15 cellular contexts compared by ENCODE assay signal in the genomic region with DNA sequence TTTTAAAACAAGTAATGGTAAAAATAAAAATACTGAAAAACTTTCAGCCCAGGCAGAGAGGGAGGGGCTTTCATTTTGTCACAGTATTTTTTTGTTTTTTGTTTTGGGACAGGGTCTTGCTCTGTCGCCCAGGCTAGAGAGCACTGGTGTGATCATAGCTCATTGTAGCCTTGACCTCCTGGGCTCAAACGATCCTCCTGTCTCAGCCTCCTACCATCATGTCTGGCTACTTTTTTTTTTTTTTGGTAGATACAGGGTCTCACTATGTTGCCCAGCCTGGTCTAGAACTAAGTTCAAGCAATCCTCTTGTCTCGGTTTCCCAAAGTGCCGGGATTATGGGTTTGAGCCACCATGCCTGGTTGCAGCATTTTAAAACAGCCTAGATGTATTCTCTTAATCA. TPM values are rescaled to one million over a fixed set of nuclear protein-coding genes. Genes with fewer than 3 reads are reported as not detected.
DNase-seq lines count a peak whose midpoint lies in the region; ATAC-seq and TF ChIP-seq lines count a peak whose summit lies in the region.
"Had no signal": no experiment of that assay in that cellular context is flagged by ENCODE, and none has a peak within 500 bp of the region (broad histone marks: within the 10 kb centered on the region; RNA-seq: fewer than 3 reads in every experiment).

No MANE protein-coding gene starts in this region.

- TF ChIP-seq CTCF in Panc1 (IDR thresholded peaks at IDR 0.05), result no peak
- no peak for TF ChIP-seq CTCF in mammary epithelial cell (conservative IDR thresholded peaks at IDR 0.05 in 1 of 2, IDR thresholded peaks at IDR 0.05 in 1 of 2; ENCODE audit: extremely low read depth in 1 of 2, insufficient read depth in 1 of 2, low read depth in 1 of 2, low read length in 2 of 2)
- no peak for TF ChIP-seq CTCF in activated CD8-positive, alpha-beta T cell treated with anti-CD3 and anti-CD28 coated beads for 36 hours (IDR thresholded peaks at IDR 0.05)
- no peak for TF ChIP-seq CTCF in Peyer's patch (IDR thresholded peaks at IDR 0.05)

- H3K27ac Mint-ChIP-seq in activated CD8-positive, alpha-beta T cell treated with anti-CD3 and anti-CD28 coated beads for 36 hours, result no peak overlapping the region
- H3K27ac Mint-ChIP-seq: CD4-positive, alpha-beta memory T cell had no signal

- no peaks in the 10 kb centered on the region for H3K27me3 ChIP-seq in GM23248 (replicated peaks; ENCODE audit: insufficient read depth)
- no peaks in the 10 kb centered on the region for H3K27me3 ChIP-seq in Panc1 (ENCODE audit: control insufficient read depth, insufficient read depth, low read length)
- H3K27me3 ChIP-seq in mammary epithelial cell (ENCODE audit: insufficient read depth, low read length), result no peaks in the 10 kb centered on the region
- H3K27me3 ChIP-seq in skeletal muscle satellite cell (ENCODE audit: control insufficient read depth, insufficient read depth, low read length), result no peaks in the 10 kb centered on the region
- H3K27me3 ChIP-seq in Peyer's patch, result no peaks in the 10 kb centered on the region
- H3K27me3 ChIP-seq: BLaER1, SJCRH30 had no signal

- in situ Hi-C loops in GM23248 (cut with MboI) (no loop called here), Panc1 (cut with HindIII; ENCODE audit: low pct_unique_long_range_greater_than_20kb, low sequenced_read_pairs) (no loop called here), mammary epithelial cell (cut with MboI; ENCODE audit: low sequenced_read_pairs in 2 of 2) (no loop called here)

- H3K27me3 Mint-ChIP-seq in activated CD8-positive, alpha-beta T cell treated with anti-CD3 and anti-CD28 coated beads for 36 hours, result no peaks in the 10 kb centered on the region
- H3K27me3 Mint-ChIP-seq: CD4-positive, alpha-beta memory T cell had no signal

- no peak overlapping the region for H3K4me3 ChIP-seq in GM23248
- H3K4me3 ChIP-seq in Panc1 (ENCODE audit: low read depth in 2 of 2, low read length in 2 of 2), result no peak overlapping the region
- peak overlapping the region in 1 of 3 experiments; percentile 6 for H3K4me3 ChIP-seq in mammary epithelial cell (replicated peaks in 1 of 3; ENCODE audit: insufficient read depth in 1 of 3, low read depth in 2 of 3, low read length in 3 of 3)
- no peak overlapping the region for H3K4me3 ChIP-seq in skeletal muscle satellite cell (ENCODE audit: low read length)
- no peak overlapping the region for H3K4me3 ChIP-seq in Peyer's patch
- H3K4me3 ChIP-seq: A549, BLaER1 had no signal

- no peak for ATAC-seq in Panc1
- no peak for ATAC-seq in activated CD8-positive, alpha-beta T cell treated with anti-CD3 and anti-CD28 coated beads for 36 hours

- H3K4me3 Mint-ChIP-seq in activated CD8-positive, alpha-beta T cell treated with anti-CD3 and anti-CD28 coated beads for 36 hours, result no peak overlapping the region
- H3K4me3 Mint-ChIP-seq: CD4-positive, alpha-beta memory T cell had no signal

- TF ChIP-seq POLR2A in Peyer's patch (IDR thresholded peaks at IDR 0.05), result no peak

- BruUV-seq in Panc1 (replicated peaks; lab: Mats Ljungman, UMichigan) (no TSS peak), mammary epithelial cell (replicated peaks; lab: Mats Ljungman, UMichigan) (no TSS peak)

- no peaks in the 10 kb centered on the region for H3K36me3 Mint-ChIP-seq in activated CD8-positive, alpha-beta T cell treated with anti-CD3 and anti-CD28 coated beads for 36 hours (ENCODE audit: low read depth)
- H3K36me3 Mint-ChIP-seq: CD4-positive, alpha-beta memory T cell had no signal

- CTCF ChIA-PET in Panc1 (lab: Charles Lee) (interaction anchor here (0.7 kb wide), 1 partner anchor 75 kb away, joined by 4 read pairs; no protein-coding TSS in a partner anchor), mammary epithelial cell (lab: Charles Lee; ENCODE audit: low non-redundant PET) (interaction anchor here (0.6 kb wide), 2 partner anchors 43 to 512 kb away, joined by 4 to 7 read pairs; no protein-coding TSS in a partner anchor)
- CTCF ChIA-PET in activated CD8-positive, alpha-beta T cell treated with anti-CD3 and anti-CD28 coated beads for 36 hours (lab: Charles Lee), result no interaction called here

- H3K36me3 ChIP-seq in GM23248 (ENCODE audit: low read depth) (no peaks in the 10 kb centered on the region), Panc1 (ENCODE audit: control insufficient read depth, insufficient read depth, low read length) (no peaks in the 10 kb centered on the region), mammary epithelial cell (ENCODE audit: insufficient read depth, low read length) (no peaks in the 10 kb centered on the region), skeletal muscle satellite cell (ENCODE audit: insufficient read depth, low read length) (no peaks in the 10 kb centered on the region), Peyer's patch (no peaks in the 10 kb centered on the region)
- H3K36me3 ChIP-seq: BLaER1, SJCRH30 had no signal

- 0 out of 2 replicates have a peak, but pooled peaks cover 6% of the 10 kb centered on the region for H3F3A ChIP-seq in GM23248 (ENCODE audit: insufficient read depth)

- no peaks in the 10 kb centered on the region for H3K79me2 ChIP-seq in GM23248 (ENCODE audit: insufficient read depth)
- H3K79me2 ChIP-seq in mammary epithelial cell (ENCODE audit: insufficient read depth, low read length), result no peaks in the 10 kb centered on the region

- H3K4me1 ChIP-seq in GM23248 (ENCODE audit: insufficient read depth), result peaks cover 8% of the 10 kb centered on the region; the same call in 1 of the 2 replicates
- peaks cover 9% of the 10 kb centered on the region for H3K4me1 ChIP-seq in Panc1 (ENCODE audit: control insufficient read depth, insufficient read depth, low read length)
- H3K4me1 ChIP-seq in mammary epithelial cell (ENCODE audit: insufficient read depth, low read length), result peaks cover 25% of the 10 kb centered on the region
- peaks cover 19% of the 10 kb centered on the region for H3K4me1 ChIP-seq in skeletal muscle satellite cell (ENCODE audit: control insufficient read depth, insufficient read depth, low read length)
- H3K4me1 ChIP-seq in Peyer's patch, result peaks cover 0 to 16% (median 0%) of the 10 kb centered on the region in 4 donors

- H3K9me3 ChIP-seq in GM23248 (ENCODE audit: low read depth) (no peaks in the 10 kb centered on the region), Panc1 (ENCODE audit: control insufficient read depth, insufficient read depth, low read depth, low read length) (no peaks in the 10 kb centered on the region), mammary epithelial cell (replicated peaks; ENCODE audit: insufficient read depth, low read length) (no peaks in the 10 kb centered on the region), skeletal muscle satellite cell (replicated peaks; ENCODE audit: low read length) (no peaks in the 10 kb centered on the region), Peyer's patch (no peaks in the 10 kb centered on the region)
- H3K9me3 ChIP-seq: A549, SJCRH30 had no signal

- H2AFZ ChIP-seq in GM23248 (peak overlapping the region; percentile 40; the same call in 1 of the 2 replicates), mammary epithelial cell (ENCODE audit: low read depth, low read length) (peak overlapping the region; percentile 6)

- H3K9me3 Mint-ChIP-seq in activated CD8-positive, alpha-beta T cell treated with anti-CD3 and anti-CD28 coated beads for 36 hours, result peaks cover 6% of the 10 kb centered on the region

- 85 to 88% methylated on average over 4 of the region's 4 CpGs for WGBS in GM23248 (ENCODE audit: low coverage in 1 of 2, low lambda C conversion rate in 2 of 2, missing lambda C conversion rate in 2 of 2), 2 experiments
- 98% methylated on average over 4 of the region's 4 CpGs for WGBS in mammary epithelial cell (ENCODE audit: low coverage, missing lambda C conversion rate)

- no peaks in the 10 kb centered on the region for H3K4me1 Mint-ChIP-seq in activated CD8-positive, alpha-beta T cell treated with anti-CD3 and anti-CD28 coated beads for 36 hours (ENCODE audit: low read depth)
- H3K4me1 Mint-ChIP-seq: CD4-positive, alpha-beta memory T cell had no signal

- H4K20me1 ChIP-seq in GM23248 (ENCODE audit: insufficient read depth), result no peaks in the 10 kb centered on the region
- no peaks in the 10 kb centered on the region for H4K20me1 ChIP-seq in mammary epithelial cell (ENCODE audit: insufficient read depth, low read length)
- H4K20me1 ChIP-seq: BLaER1 had no signal

- POLR2A ChIA-PET in Panc1 (lab: Charles Lee), result no interaction called here
- POLR2A ChIA-PET in activated CD8-positive, alpha-beta T cell treated with anti-CD3 and anti-CD28 coated beads for 36 hours (lab: Charles Lee), result no interaction called here

- dilution Hi-C loops in mammary epithelial cell (cut with HindIII; ENCODE audit: low sequenced_read_pairs), result no loop called here

- DNase-seq in GM23248 (no peak), Panc1 (ENCODE audit: low read depth, low spot score) (no peak), mammary epithelial cell (no peak), NCI-H1417 (lab: John Stamatoyannopoulos, UW) (no peak), Peyer's patch (no peak)
- DNase-seq in activated CD8-positive, alpha-beta T cell treated with anti-CD3 and anti-CD28 coated beads for 36 hours, result no peak
- DNase-seq: CD4-positive, alpha-beta memory T cell; DMS79; NCI-H146; NCI-H2081; NCI-H2171 treated with DMSO at 0.1 percent for 48 hours had no signal

- H3K4me2 ChIP-seq in GM23248 (ENCODE audit: unreplicated experiment) (no peak overlapping the region), mammary epithelial cell (ENCODE audit: insufficient read depth, low read depth, low read length) (peak overlapping the region; percentile 75), skeletal muscle satellite cell (ENCODE audit: low read length) (peak overlapping the region; percentile 62)
- H3K4me2 ChIP-seq: BLaER1 had no signal

- H3K27ac ChIP-seq in GM23248 (peak overlapping the region; percentile 4; the same call in 1 of the 2 replicates), Panc1 (ENCODE audit: low read length) (peak overlapping the region; percentile 62; the same call in 1 of the 2 replicates), mammary epithelial cell (ENCODE audit: insufficient read depth, low read depth, low read length) (peak overlapping the region; percentile 91), Peyer's patch (peak overlapping the region in 2 of 4 donors; percentile 84 to 97)
- H3K27ac ChIP-seq: BLaER1 had no signal

- H3K9ac ChIP-seq in GM23248 (no peak overlapping the region), mammary epithelial cell (ENCODE audit: insufficient read depth, low read length) (peak overlapping the region; percentile 54), skeletal muscle satellite cell (ENCODE audit: low read depth, low read length) (peak overlapping the region; percentile 13)
- H3K9ac ChIP-seq: BLaER1 had no signal

- H3K9me2 ChIP-seq in GM23248 (ENCODE audit: insufficient read depth), result no peaks in the 10 kb centered on the region

- intact Hi-C loops in Panc1 (cut with micrococcal nuclease; ENCODE audit: unreplicated experiment), result no loop called here
- intact Hi-C loops in mammary epithelial cell (cut with micrococcal nuclease), result no loop called here
- intact Hi-C loops in activated CD8-positive, alpha-beta T cell treated with anti-CD3 and anti-CD28 coated beads for 36 hours (cut with micrococcal nuclease), result no loop called here

RNA-seq across cellular contexts. Expression of a gene that starts 40.8 kb away (rescaled TPM):
- 250 and 261 TPM in 2 replicates for total RNA-seq in GM23248 (2014; rRNA removed; shearing (Covaris generic))
- polyA plus RNA-seq in GM23248 (2016; fragmentation: Nextera tagmentation; extraction: Ambion mirVana) (53.3 and 54.0 TPM in 2 replicates), mammary epithelial cell (307 TPM)
- total RNA-seq in Panc1 (2021; ENCODE audit: unreplicated experiment) (288 TPM), mammary epithelial cell (1,000 to 10,000 TPM in 1 of 2 donors, 100 to 1,000 TPM in 1; 773 to 1,267 TPM), Peyer's patch (100 to 1,000 TPM in 3 of 4 donors, 10 to 100 TPM in 1; 88.3 to 580 (median 468) TPM)
- 203 TPM for polyA plus RNA-seq in Panc1 (2012; ENCODE audit: insufficient read length)
- 1,946 TPM for polyA minus RNA-seq in mammary epithelial cell
- 100 and 105 TPM in 2 replicates for total RNA-seq in skeletal muscle satellite cell (2012; rRNA removed)
- total RNA-seq in activated CD8-positive, alpha-beta T cell treated with anti-CD3 and anti-CD28 coated beads for 36 hours, result not detected
- total RNA-seq: CD4-positive, alpha-beta memory T cell had no signal
- polyA plus RNA-seq: CD4-positive, alpha-beta memory T cell had no signal

Comparison
In these comparisons a context has a peak if more than half of its experiments do, and no peak if none do; other contexts are left out.
1. RNA of a gene that starts 40.8 kb away (total RNA-seq): 773 to 1,267 TPM in mammary epithelial cell, 88.3 to 580 TPM in Peyer's patch, 288 TPM in Panc1 (single experiment) and 250 to 261 TPM in GM23248; not detected in activated CD8-positive, alpha-beta T cell treated with anti-CD3 and anti-CD28 coated beads for 36 hours; every median in the first group is over 10 times any median in the second.